In genomic region chr2:100137318-100137717, GRCh38 we compare ENCODE assay signal across 17 cellular contexts. TPM values are rescaled to one million over a fixed set of nuclear protein-coding genes. Genes with fewer than 3 reads are reported as not detected.
"Had no signal": no experiment of that assay in that cellular context is flagged by ENCODE, and none has a peak within 500 bp of the region (broad histone marks: within the 10 kb centered on the region; RNA-seq: fewer than 3 reads in every experiment).

No MANE protein-coding gene starts in this region.

- H3K9me3 ChIP-seq: adrenal gland, ovary, sigmoid colon, tibial artery, uterus had no signal

- ATAC-seq: activated T-helper 17 cell treated with anti-CD3 and anti-CD28 coated beads, Interleukin-2, amount 50 U/mL, for 72 hours; left lobe of liver; naive thymus-derived CD4-positive, alpha-beta T cell had no signal

- H3K36me3 ChIP-seq: adrenal gland, cardiac muscle cell, ovary, sigmoid colon, tibial artery, uterus had no signal

- H3K27ac ChIP-seq: adrenal gland, cardiac muscle cell, ovary, sigmoid colon, tibial artery, uterus had no signal

- H3K9me3 Mint-ChIP-seq: activated naive CD4-positive, alpha-beta T cell treated with anti-CD3 and anti-CD28 coated beads for 36 hours; activated T-helper 17 cell treated with anti-CD3 and anti-CD28 coated beads, Interleukin-2, amount 50 U/mL, for 72 hours had no signal

- DNase-seq: activated CD4-positive, alpha-beta T cell treated with anti-CD3 and anti-CD28 coated beads for 1 hour; activated CD4-positive, alpha-beta T cell treated with anti-CD3 and anti-CD28 coated beads, Interleukin-2, amount 50 U/mL, for 48 hours; activated naive CD4-positive, alpha-beta T cell treated with anti-CD3 and anti-CD28 coated beads for 36 hours; adrenal gland; erythroblast; mammary epithelial cell; ovary; sigmoid colon; stimulated activated CD4-positive, alpha-beta T cell treated with anti-CD3 and anti-CD28 coated beads, Interleukin-1b, Interleukin-23, amount 100 ng/mL, for 48 hours; T-helper 9 cell; tibial artery; uterus had no signal

- H3K27me3 ChIP-seq: adrenal gland, cardiac muscle cell, ovary, sigmoid colon, tibial artery, uterus had no signal

- H3K4me1 ChIP-seq: adrenal gland, sigmoid colon, tibial artery, uterus had no signal

- H3K27ac Mint-ChIP-seq: activated naive CD4-positive, alpha-beta T cell treated with anti-CD3 and anti-CD28 coated beads for 36 hours; activated T-helper 17 cell treated with anti-CD3 and anti-CD28 coated beads, Interleukin-2, amount 50 U/mL, for 72 hours had no signal

- H3K4me3 Mint-ChIP-seq: activated naive CD4-positive, alpha-beta T cell treated with anti-CD3 and anti-CD28 coated beads for 36 hours; activated T-helper 17 cell treated with anti-CD3 and anti-CD28 coated beads, Interleukin-2, amount 50 U/mL, for 72 hours had no signal

- H3K4me3 ChIP-seq: adrenal gland, cardiac muscle cell, ovary, sigmoid colon, tibial artery, uterus had no signal

RNA-seq across cellular contexts. Expression of gene AFF3, which starts 5.1 kb away (rescaled TPM):
- total RNA-seq: mammary epithelial cell had no signal
- polyA plus RNA-seq: keratinocyte had no signal
